In genomic region chr16:68292425-68292824, GRCh38 we compare ENCODE assay signal across 1 cellular context.
TF ChIP-seq lines count a peak whose summit lies in the region.

No MANE protein-coding gene starts in this region.

TF ChIP-seq in HepG2, 621 proteins besides CTCF, POLR2A, EP300 and RAD21:
- TF ChIP-seq GLI4 (CRISPR knock-in tag; IDR thresholded peaks at IDR 0.05; ENCODE audit: borderline replicate concordance): no peak
- peak; percentile 64 for TF ChIP-seq ZNF121 (CRISPR knock-in tag; IDR thresholded peaks at IDR 0.05)
